Comparison of ENCODE assay signal across 8 cellular contexts in the genomic region with DNA sequence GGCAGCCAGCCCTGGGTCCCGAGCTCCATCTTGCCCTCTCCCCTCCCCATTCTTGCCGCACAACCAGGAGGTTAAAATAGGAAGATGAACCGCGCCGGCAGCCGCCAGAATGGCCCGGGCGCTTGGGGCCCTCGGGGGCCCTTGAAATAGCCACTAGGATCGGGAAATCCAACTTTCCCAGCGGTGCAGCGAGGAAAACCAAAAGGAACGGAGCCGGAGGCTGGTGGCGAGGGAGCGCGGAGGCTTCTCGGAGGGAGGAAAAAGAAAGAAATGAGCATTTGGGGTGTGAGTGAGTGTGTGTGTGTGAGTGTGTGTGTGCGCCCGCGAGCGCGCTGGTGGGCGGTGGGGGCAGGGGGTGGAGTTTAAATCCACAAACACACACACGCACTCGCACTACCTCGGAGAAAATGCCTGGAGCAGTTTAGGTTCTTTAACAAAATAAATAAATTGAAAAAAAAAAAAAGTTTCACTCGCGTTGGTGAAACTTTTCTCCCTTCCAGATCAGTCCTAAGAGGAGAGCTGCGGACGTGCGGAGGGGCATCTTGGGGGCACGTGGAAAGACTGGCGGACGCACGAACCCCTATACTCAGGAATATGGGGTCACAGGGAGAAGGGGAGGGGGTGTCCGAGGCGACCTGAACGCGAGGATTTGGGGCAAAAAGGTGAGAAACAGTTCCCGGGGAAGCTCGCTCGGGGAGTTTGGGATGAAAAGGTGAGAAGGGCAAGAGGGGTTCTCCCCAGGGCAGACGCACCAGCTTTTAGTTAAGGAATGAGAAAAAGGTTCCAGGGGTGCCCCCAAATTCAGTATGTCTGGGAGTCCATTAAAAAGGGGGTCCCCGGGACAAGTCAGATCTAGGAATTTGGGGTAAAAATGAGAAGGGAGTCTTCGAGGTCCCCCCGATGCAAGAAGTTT. TPM values are rescaled to one million over a fixed set of nuclear protein-coding genes. Genes with fewer than 3 reads are reported as not detected.
DNase-seq lines count a peak whose midpoint lies in the region; ATAC-seq and TF ChIP-seq lines count a peak whose summit lies in the region.

No MANE protein-coding gene starts in this region.

- TF ChIP-seq EP300 in transverse colon (IDR thresholded peaks at IDR 0.05; ENCODE audit: low read depth) = no peak

- H3K9me3 ChIP-seq in neuron (ENCODE audit: low read length) (no peaks in the 10 kb centered on the region), transverse colon (no peaks in the 10 kb centered on the region)

- peak overlapping the region; percentile 66 for H3K4me3 ChIP-seq in GM12875 (ENCODE audit: low read depth, low read length)
- H3K4me3 ChIP-seq in foreskin fibroblast (ENCODE audit: low read depth in 1 of 2, low read length in 2 of 2) = peak overlapping the region; percentile 65 to 69
- H3K4me3 ChIP-seq in neuron (ENCODE audit: low read length) = peak overlapping the region; percentile 99
- H3K4me3 ChIP-seq in transverse colon = peak overlapping the region; percentile 75 to 89 (median 80)

- 0 to 1% methylated on average over 17 to 47 of the region's 47 CpGs for WGBS in transverse colon (ENCODE audit: low coverage in 1 of 2), 2 donors

- H2AFZ ChIP-seq in neuron (ENCODE audit: low read depth, low read length) = peak overlapping the region; percentile 82

- peak overlapping the region; percentile 84 to 91 (median 89) for H3K27ac ChIP-seq in transverse colon

- intact Hi-C loops in transverse colon (cut with DNase I; ENCODE audit: low total_unique reads) = loop anchor here (2.0 kb wide), 1 partner anchor 50 kb away; no protein-coding TSS in a partner anchor

- peak; percentile 62 for TF ChIP-seq POLR2A in transverse colon (IDR thresholded peaks at IDR 0.05)

- DNase-seq in NOMO-1 treated with dmso at 0.1 percent for 144 hours (lab: John Stamatoyannopoulos, UW; ENCODE audit: unreplicated experiment) (peak; percentile 39), foreskin fibroblast (peak; percentile 69 to 85), transverse colon (peak; percentile 66), DMS114 treated with DMSO at 0.1 percent for 48 hours (lab: John Stamatoyannopoulos, UW; ENCODE audit: unreplicated experiment) (no peak)
- peak; percentile 50 for DNase-seq in activated T-helper 9 cell treated with anti-CD3 and anti-CD28 coated beads, Interleukin-2, amount 50 U/mL, for 16 hours (ENCODE audit: low read depth)

- TF ChIP-seq CTCF in GM12875 (IDR thresholded peaks at IDR 0.05; ENCODE audit: borderline replicate concordance, insufficient read depth, low read depth, low read length) (no peak), foreskin fibroblast (IDR thresholded peaks at IDR 0.05; ENCODE audit: low read depth, low read length) (no peak), transverse colon (IDR thresholded peaks at IDR 0.05) (peak in 1 of 5 experiments; percentile 15)

- no peak for ATAC-seq in GM21619 (IDR thresholded peaks at IDR 0.05; ENCODE audit: unreplicated experiment)

- H3K27me3 ChIP-seq in neuron (ENCODE audit: insufficient read depth, low read length) (no peaks in the 10 kb centered on the region), transverse colon (no peaks in the 10 kb centered on the region)

- in situ Hi-C loops in transverse colon (cut with MboI; ENCODE audit: low pct_ligation_motif_present in 1 of 4, low pct_unique_long_range_greater_than_20kb in 1 of 4, low sequenced_read_pairs in 3 of 4) = no loop called here

- H3K36me3 ChIP-seq in neuron (ENCODE audit: insufficient read depth, low read length) (peaks cover 6% of the 10 kb centered on the region), transverse colon (no peaks in the 10 kb centered on the region)

- H3K4me1 ChIP-seq in neuron (ENCODE audit: insufficient read depth, low read length) (peaks cover 18% of the 10 kb centered on the region), transverse colon (peaks cover 4 to 47% (median 14%) of the 10 kb centered on the region in 4 donors)

RNA-seq across cellular contexts. Expression of a gene that starts 1.3 kb away (rescaled TPM):
- 10 to 100 TPM in 2 of 4 donors, 1 to 10 TPM in 2; 6.1 to 57.5 (median 11.8) TPM for total RNA-seq in transverse colon

RNA-seq across cellular contexts. Expression of a gene that starts 26.5 kb away (rescaled TPM):
- total RNA-seq in transverse colon = not detected
